8 cellular contexts compared by ENCODE assay signal in the genomic region with DNA sequence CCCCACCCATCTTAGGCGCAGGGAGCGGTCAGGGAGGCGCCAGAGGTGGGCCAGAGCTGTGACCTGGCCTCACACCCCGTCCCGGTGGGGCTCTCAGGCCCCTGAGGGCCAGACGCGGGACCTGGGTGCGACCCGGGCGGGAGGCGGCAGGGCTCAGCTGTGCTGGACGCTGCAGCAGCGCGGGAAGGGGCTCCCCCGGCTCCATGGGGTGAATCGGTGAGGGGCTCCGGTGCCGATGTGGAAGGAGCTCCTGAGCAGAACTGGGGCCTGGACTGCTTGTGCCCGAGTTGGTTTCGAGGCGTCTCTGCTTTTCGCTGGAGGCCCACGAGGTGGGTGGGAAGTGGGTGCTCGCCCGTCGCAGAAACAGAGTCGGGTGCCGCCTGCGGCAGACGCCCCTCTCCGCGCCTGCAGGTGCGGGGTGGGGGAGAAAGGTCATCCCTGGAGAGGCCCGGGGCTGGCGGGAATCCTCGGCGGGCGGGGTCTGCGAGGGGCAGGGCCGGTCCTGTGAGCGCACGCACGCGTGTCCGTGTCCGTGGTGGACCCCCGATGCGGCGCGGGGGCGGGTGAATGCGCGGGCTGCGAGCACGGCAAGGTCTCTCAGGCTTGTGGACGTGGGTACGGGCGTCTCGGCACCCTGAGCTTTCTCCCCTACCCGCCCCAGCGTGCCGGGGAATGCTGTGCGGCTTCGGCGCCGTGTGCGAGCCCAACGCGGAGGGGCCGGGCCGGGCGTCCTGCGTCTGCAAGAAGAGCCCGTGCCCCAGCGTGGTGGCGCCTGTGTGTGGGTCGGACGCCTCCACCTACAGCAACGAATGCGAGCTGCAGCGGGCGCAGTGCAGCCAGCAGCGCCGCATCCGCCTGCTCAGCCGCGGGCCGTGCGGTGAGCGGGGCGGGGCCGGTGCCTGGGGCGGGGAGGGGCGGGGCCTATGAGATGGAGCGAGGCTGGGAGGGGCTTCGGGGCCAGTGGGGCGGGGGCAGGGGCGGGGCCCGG. TPM values are rescaled to one million over a fixed set of nuclear protein-coding genes. Genes with fewer than 3 reads are reported as not detected.
DNase-seq lines count a peak whose midpoint lies in the region; TF ChIP-seq lines count a peak whose summit lies in the region.

No MANE protein-coding gene starts in this region.

- DNase-seq in GM13977 (ENCODE audit: low spot score) (peak; percentile 99), MCF 10A (ENCODE audit: unreplicated experiment) (peak; percentile 52), iPS-NIHi7 (ENCODE audit: extremely low spot score) (peak; percentile 93), posterior vena cava (ENCODE audit: low spot score) (no peak), pons (ENCODE audit: low spot score) (no peak)
- DNase-seq in Jurkat, Clone E6-1 (ENCODE audit: low read depth, low spot score) = peak; percentile 78
- DNase-seq in stimulated activated CD4-positive, alpha-beta T cell treated with anti-CD3 and anti-CD28 coated beads, Interleukin-15, amount 100 ng/mL, for 1 hour (ENCODE audit: low read depth in 1 of 2, low spot score in 1 of 2) = peak; percentile 62

- H3K27ac Mint-ChIP-seq in MCF 10A (ENCODE audit: low read depth, unreplicated experiment) = no peak overlapping the region

- H3K36me3 Mint-ChIP-seq in MCF 10A (ENCODE audit: insufficient read depth, unreplicated experiment) = peaks cover 37% of the 10 kb centered on the region

- H3K9me3 Mint-ChIP-seq in MCF 10A (ENCODE audit: unreplicated experiment) = no peaks in the 10 kb centered on the region

- POLR2A ChIA-PET in MCF 10A (lab: Yijun Ruan, JAX) = interaction anchor here (1.5 kb wide), 1 partner anchor 27 kb away, joined by 4 read pairs; a partner anchor contains a TSS

- H3K27me3 Mint-ChIP-seq in MCF 10A (ENCODE audit: insufficient read depth, unreplicated experiment) = no peaks in the 10 kb centered on the region

- H3K4me1 Mint-ChIP-seq in MCF 10A (ENCODE audit: insufficient read depth, unreplicated experiment) = peaks cover 4% of the 10 kb centered on the region

- CTCF ChIA-PET in MCF 10A (lab: Yijun Ruan, JAX) = interaction anchor here (1.1 kb wide), 2 partner anchors 24 to 38 kb away, joined by 4 read pairs; no protein-coding TSS in a partner anchor

- no TSS peak for BruUV-seq in MCF 10A (replicated peaks; lab: Mats Ljungman, UMichigan)

- TF ChIP-seq CTCF in GM13977 (IDR thresholded peaks at IDR 0.05; ENCODE audit: extremely low read depth, insufficient read depth, missing control alignments) (peak; percentile 1), WI38 (IDR thresholded peaks at IDR 0.05; ENCODE audit: low read depth, low read length) (peak; percentile 4; the same call in 1 of the 2 replicates), MCF 10A (IDR thresholded peaks at IDR 0.05; ENCODE audit: unreplicated experiment) (no peak)

- intact Hi-C loops in MCF 10A (cut with micrococcal nuclease) (no loop called here), posterior vena cava (cut with DNase I) (no loop called here)

- no peak overlapping the region for H3K4me3 Mint-ChIP-seq in MCF 10A (ENCODE audit: unreplicated experiment)

- in situ Hi-C loops in GM13977 (cut with MboI; ENCODE audit: low pct_unique_long_range_greater_than_20kb, low sequenced_read_pairs, unreplicated experiment) = no loop called here

- H3K4me3 ChIP-seq in Jurkat, Clone E6-1 (ENCODE audit: low read length) = peak overlapping the region; percentile 44
- peak overlapping the region; percentile 42 for H3K4me3 ChIP-seq in WI38 (ENCODE audit: low read depth, low read length)

RNA-seq across cellular contexts. Expression of a gene that starts 20.4 kb away (rescaled TPM):
- polyA plus RNA-seq in Jurkat, Clone E6-1 (2012; ENCODE audit: insufficient read depth, insufficient read length) = 31.5 TPM
- total RNA-seq in MCF 10A (2022) (286 and 303 TPM in 2 replicates), posterior vena cava (10 to 100 TPM; 18.8 to 26.8 TPM)

RNA-seq across cellular contexts. Expression of a gene that starts 27.0 kb away (rescaled TPM):
- 112 TPM for polyA plus RNA-seq in Jurkat, Clone E6-1 (2012; ENCODE audit: insufficient read depth, insufficient read length)
- total RNA-seq in MCF 10A (2022) (7.4 and 8.8 TPM in 2 replicates), posterior vena cava (10 to 100 TPM; 22.9 to 47.3 TPM)

RNA-seq across cellular contexts. Expression of a gene that starts 33.8 kb away (rescaled TPM):
- polyA plus RNA-seq in Jurkat, Clone E6-1 (2012; ENCODE audit: insufficient read depth, insufficient read length) = not detected
- total RNA-seq in MCF 10A (2022) (0.30 and 0.37 TPM in 2 replicates), posterior vena cava (not detected)

RNA-seq across cellular contexts. Expression of a gene that starts 40.4 kb away (rescaled TPM):
- 141 TPM for polyA plus RNA-seq in Jurkat, Clone E6-1 (2012; ENCODE audit: insufficient read depth, insufficient read length)
- total RNA-seq in MCF 10A (2022) (42.1 and 42.6 TPM in 2 replicates), posterior vena cava (10 to 100 TPM; 53.5 to 54.4 TPM)

RNA-seq across cellular contexts. Expression of a gene that starts 58.4 kb away (rescaled TPM):
- polyA plus RNA-seq in Jurkat, Clone E6-1 (2012; ENCODE audit: insufficient read depth, insufficient read length) = not detected
- total RNA-seq in MCF 10A (2022) = not detected in 2 replicates
- under 1 TPM in 1 of 2 donors, not detected in 1; 0.24 TPM for total RNA-seq in posterior vena cava

Comparison
In these comparisons a context has a peak if more than half of its experiments do, and no peak if none do; other contexts are left out.
1. DNase-seq: peak in GM13977 (single experiment), Jurkat, Clone E6-1 (single experiment), MCF 10A (single experiment), iPS-NIHi7 (single experiment) and stimulated activated CD4-positive, alpha-beta T cell treated with anti-CD3 and anti-CD28 coated beads, Interleukin-15, amount 100 ng/mL, for 1 hour (2 of 2); none in posterior vena cava (single experiment) and pons (single experiment).
2. RNA of a gene that starts 20.4 kb away (total RNA-seq): 286 to 303 TPM in MCF 10A; 18.8 to 26.8 TPM in posterior vena cava; every median in the first group is over 10 times any median in the second.